8 cellular contexts compared by ENCODE assay signal in the genomic region with DNA sequence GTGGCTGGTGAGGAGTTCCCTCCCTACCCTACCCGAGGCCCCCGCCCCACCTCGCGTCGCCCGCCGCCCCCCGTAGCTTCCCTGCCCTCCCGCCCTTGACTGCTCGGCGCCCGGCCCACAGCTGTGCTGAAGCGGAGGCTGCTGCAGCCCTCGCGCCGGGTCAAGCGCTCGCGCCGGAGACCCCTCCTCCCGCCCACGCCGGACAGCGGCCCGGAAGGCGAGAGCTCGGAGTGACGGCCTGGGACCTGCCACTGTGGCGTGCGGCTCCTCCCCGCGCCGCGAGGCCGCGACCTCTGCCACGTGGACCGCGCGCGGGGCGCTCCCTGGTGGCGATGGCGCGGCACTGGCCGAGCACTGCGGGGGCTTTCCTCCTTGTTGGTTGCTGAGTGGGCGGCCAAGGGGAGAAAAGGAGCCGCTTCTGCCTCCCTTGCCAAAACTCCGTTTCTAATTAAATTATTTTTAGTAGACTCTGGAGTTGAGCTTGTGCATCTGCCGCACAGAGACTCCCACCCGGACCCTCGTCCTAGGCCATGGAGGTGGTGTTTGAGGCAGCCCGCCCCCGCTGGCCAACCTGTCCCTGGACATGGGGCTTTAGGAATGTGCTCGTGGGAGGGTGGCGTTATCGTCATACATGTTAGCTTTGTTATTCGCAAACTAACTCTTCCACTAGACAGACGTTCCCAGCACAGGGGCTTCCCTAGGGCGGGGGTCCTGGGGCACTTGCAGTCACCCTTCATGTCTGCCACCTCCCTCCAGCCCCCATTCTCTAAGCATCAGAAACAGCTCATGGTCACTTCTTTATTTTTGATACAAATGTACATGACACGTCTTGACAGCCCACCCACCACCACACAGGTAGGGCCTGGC. TPM values are rescaled to one million over a fixed set of nuclear protein-coding genes. Genes with fewer than 3 reads are reported as not detected.
DNase-seq lines count a peak whose midpoint lies in the region; ATAC-seq and TF ChIP-seq lines count a peak whose summit lies in the region.

No MANE protein-coding gene starts in this region.

- POLR2A ChIA-PET in CD8-positive, alpha-beta memory T cell (lab: Charles Lee), result interaction anchor here (0.6 to 1.9 kb wide), 4 partner anchors 9 to 203 kb away, joined by 3 to 6 read pairs (median 4); no protein-coding TSS in a partner anchor

- H3K4me1 ChIP-seq in CD8-positive, alpha-beta memory T cell (ENCODE audit: insufficient read depth, low read length), result peaks cover 6% of the 10 kb centered on the region
- peaks cover 13% of the 10 kb centered on the region for H3K4me1 ChIP-seq in OCI-LY1 (ENCODE audit: insufficient read depth, low read length, severe bottlenecking)
- peaks cover 8% of the 10 kb centered on the region for H3K4me1 ChIP-seq in right cardiac atrium (ENCODE audit: control insufficient read depth, insufficient read depth, low read length)
- H3K4me1 ChIP-seq in skeletal muscle tissue (ENCODE audit: control insufficient read depth in 3 of 3, insufficient read depth in 3 of 3, low read length in 3 of 3), result peaks cover 21 to 36% (median 29%) of the 10 kb centered on the region in 3 donors

- peak overlapping the region in 1 of 7 donors; percentile 36 for H3K4me3 Mint-ChIP-seq in CD8-positive, alpha-beta memory T cell
- no peak overlapping the region for H3K4me3 Mint-ChIP-seq in activated naive CD8-positive, alpha-beta T cell treated with anti-CD3 and anti-CD28 coated beads, Interleukin-2, amount 50 U/mL, for 24 hours

- no peak overlapping the region for H3K27ac ChIP-seq in CD8-positive, alpha-beta memory T cell (ENCODE audit: low read depth, low read length)
- H3K27ac ChIP-seq in OCI-LY1 (ENCODE audit: low read depth, low read length, poor library complexity, severe bottlenecking) (no peak overlapping the region), right cardiac atrium (ENCODE audit: low read length) (no peak overlapping the region), skeletal muscle tissue (ENCODE audit: low read depth, low read length) (no peak overlapping the region)

- no peaks in the 10 kb centered on the region for H3K27me3 ChIP-seq in CD8-positive, alpha-beta memory T cell (ENCODE audit: insufficient read depth, low read length, poor library complexity, severe bottlenecking)
- H3K27me3 ChIP-seq in OCI-LY1 (ENCODE audit: insufficient read depth, low read length) (no peaks in the 10 kb centered on the region), right cardiac atrium (ENCODE audit: control insufficient read depth, insufficient read depth) (no peaks in the 10 kb centered on the region), skeletal muscle tissue (ENCODE audit: control insufficient read depth in 3 of 3, insufficient read depth in 3 of 3, low read length in 3 of 3) (no peaks in the 10 kb centered on the region)

- DNase-seq in CD8-positive, alpha-beta memory T cell, result peak; percentile 34 to 71 (median 51)
- DNase-seq in activated naive CD8-positive, alpha-beta T cell treated with anti-CD3 and anti-CD28 coated beads, Interleukin-2, amount 50 U/mL, for 24 hours, result peak; percentile 64
- DNase-seq in right cardiac atrium, result peak; percentile 81 to 91 (median 90)

- H3K9me2 ChIP-seq in OCI-LY1 (ENCODE audit: low read depth, low read length), result no peaks in the 10 kb centered on the region

- no peak overlapping the region for H3K4me3 ChIP-seq in CD8-positive, alpha-beta memory T cell (ENCODE audit: low read length)
- H3K4me3 ChIP-seq in OCI-LY1 (ENCODE audit: low read depth, low read length, poor library complexity, severe bottlenecking), result peak overlapping the region; percentile 34
- peak overlapping the region; percentile 26 for H3K4me3 ChIP-seq in right cardiac atrium (ENCODE audit: low read length)
- H3K4me3 ChIP-seq in skeletal muscle tissue (ENCODE audit: low read length in 3 of 3), result peak overlapping the region in 2 of 3 donors; percentile 40 to 65

- H3K9me3 ChIP-seq in CD8-positive, alpha-beta memory T cell (ENCODE audit: low read length), result no peaks in the 10 kb centered on the region
- H3K9me3 ChIP-seq in OCI-LY1 (ENCODE audit: low read length), result no peaks in the 10 kb centered on the region
- H3K9me3 ChIP-seq in right cardiac atrium (ENCODE audit: control insufficient read depth, low read length), result no peaks in the 10 kb centered on the region
- H3K9me3 ChIP-seq in skeletal muscle tissue (ENCODE audit: control insufficient read depth in 3 of 3, low read length in 3 of 3), result no peaks in the 10 kb centered on the region

- no peaks in the 10 kb centered on the region for H3F3A ChIP-seq in OCI-LY1 (ENCODE audit: insufficient read depth, low read length)

- peak overlapping the region in 1 of 8 donors; percentile 3 for H3K27ac Mint-ChIP-seq in CD8-positive, alpha-beta memory T cell
- H3K27ac Mint-ChIP-seq in activated naive CD8-positive, alpha-beta T cell treated with anti-CD3 and anti-CD28 coated beads, Interleukin-2, amount 50 U/mL, for 24 hours, result peak overlapping the region; percentile 31

- H3K4me1 Mint-ChIP-seq in CD8-positive, alpha-beta memory T cell, result peaks cover 13 to 22% (median 16%) of the 10 kb centered on the region in 3 donors
- H3K4me1 Mint-ChIP-seq in activated naive CD8-positive, alpha-beta T cell treated with anti-CD3 and anti-CD28 coated beads, Interleukin-2, amount 50 U/mL, for 24 hours, result peaks cover 16% of the 10 kb centered on the region

- no peak for ATAC-seq in activated naive CD8-positive, alpha-beta T cell treated with anti-CD3 and anti-CD28 coated beads, Interleukin-2, amount 50 U/mL, for 24 hours
- ATAC-seq in right cardiac atrium, result peak; percentile 63 to 65
- ATAC-seq in GM18867 (IDR thresholded peaks at IDR 0.05; ENCODE audit: unreplicated experiment), result no peak
- ATAC-seq in GM19463 (IDR thresholded peaks at IDR 0.05; ENCODE audit: unreplicated experiment), result no peak
- no peak for ATAC-seq in HG02623 (IDR thresholded peaks at IDR 0.05; ENCODE audit: unreplicated experiment)

- H3K27me3 Mint-ChIP-seq in CD8-positive, alpha-beta memory T cell, result no peaks in the 10 kb centered on the region
- H3K27me3 Mint-ChIP-seq in activated naive CD8-positive, alpha-beta T cell treated with anti-CD3 and anti-CD28 coated beads, Interleukin-2, amount 50 U/mL, for 24 hours, result no peaks in the 10 kb centered on the region

- peak; percentile 60 for TF ChIP-seq CTCF in OCI-LY1 (IDR thresholded peaks at IDR 0.05; ENCODE audit: low read length)

- H3K4me2 ChIP-seq in OCI-LY1 (ENCODE audit: low read length), result peak overlapping the region; percentile 48

- H3K36me3 Mint-ChIP-seq in CD8-positive, alpha-beta memory T cell, result peaks cover 0 to 48% (median 0%) of the 10 kb centered on the region in 3 donors
- peaks cover 11% of the 10 kb centered on the region for H3K36me3 Mint-ChIP-seq in activated naive CD8-positive, alpha-beta T cell treated with anti-CD3 and anti-CD28 coated beads, Interleukin-2, amount 50 U/mL, for 24 hours (ENCODE audit: low read depth)

- peaks cover 1% of the 10 kb centered on the region for H3K36me3 ChIP-seq in CD8-positive, alpha-beta memory T cell (ENCODE audit: insufficient read depth, low read length)
- H3K36me3 ChIP-seq in OCI-LY1 (ENCODE audit: insufficient read depth, low read length) (peaks cover 48% of the 10 kb centered on the region; the same call in 1 of the 2 replicates), skeletal muscle tissue (ENCODE audit: control insufficient read depth in 3 of 3, insufficient read depth in 3 of 3, low read length in 3 of 3) (peaks cover 36 to 40% (median 38%) of the 10 kb centered on the region in 3 donors)

- CTCF ChIA-PET in CD8-positive, alpha-beta memory T cell (lab: Charles Lee), result interaction anchor here (0.6 to 26.2 kb wide), 13 partner anchors 7 to 206 kb away, joined by 3 to 436 read pairs (median 6); a partner anchor contains a TSS

- 13% methylated on average over 62 of the region's 62 CpGs for WGBS in right cardiac atrium

- H3K9ac ChIP-seq in OCI-LY1 (ENCODE audit: low read length) (peak overlapping the region; percentile 10; the same call in 1 of the 2 replicates), skeletal muscle tissue (ENCODE audit: low read depth in 1 of 3, low read length in 3 of 3) (peak overlapping the region in 1 of 3 donors; percentile 64)

- intact Hi-C loops in right cardiac atrium (cut with DNase I), result no loop called here

- H2AFZ ChIP-seq in OCI-LY1 (ENCODE audit: low read length), result no peak overlapping the region

- no peaks in the 10 kb centered on the region for H3K9me3 Mint-ChIP-seq in CD8-positive, alpha-beta memory T cell
- no peaks in the 10 kb centered on the region for H3K9me3 Mint-ChIP-seq in activated naive CD8-positive, alpha-beta T cell treated with anti-CD3 and anti-CD28 coated beads, Interleukin-2, amount 50 U/mL, for 24 hours

- H3K79me2 ChIP-seq in OCI-LY1 (ENCODE audit: insufficient read depth, low read length), result no peaks in the 10 kb centered on the region

- no peaks in the 10 kb centered on the region for H4K20me1 ChIP-seq in OCI-LY1 (ENCODE audit: insufficient read depth, low read length)

RNA-seq across cellular contexts. Expression of a gene that starts 4.4 kb away (rescaled TPM):
- total RNA-seq in CD8-positive, alpha-beta memory T cell, result 10 to 100 TPM; 71.3 to 75.5 TPM
- polyA plus RNA-seq in CD8-positive, alpha-beta memory T cell, result 33.1 TPM
- total RNA-seq in right cardiac atrium (10 to 100 TPM; 30.6 to 45.3 (median 38.3) TPM), skeletal muscle tissue (26.1 TPM)
- 53.0 TPM for polyA plus RNA-seq in right cardiac atrium

RNA-seq across cellular contexts. Expression of a gene that starts 6.1 kb away (rescaled TPM):
- total RNA-seq in CD8-positive, alpha-beta memory T cell, result 10 to 100 TPM; 18.3 to 19.3 TPM
- 22.6 TPM for polyA plus RNA-seq in CD8-positive, alpha-beta memory T cell
- total RNA-seq in right cardiac atrium, result 1 to 10 TPM; 6.6 to 7.5 (median 7.3) TPM
- 5.2 TPM for polyA plus RNA-seq in right cardiac atrium
- 5.2 TPM for total RNA-seq in skeletal muscle tissue

RNA-seq across cellular contexts. Expression of a gene that starts 16.5 kb away (rescaled TPM):
- 10 to 100 TPM; 69.7 to 69.8 TPM for total RNA-seq in CD8-positive, alpha-beta memory T cell
- 25.7 TPM for polyA plus RNA-seq in CD8-positive, alpha-beta memory T cell
- total RNA-seq in right cardiac atrium (10 to 100 TPM; 31.4 to 37.8 (median 34.8) TPM), skeletal muscle tissue (11.0 TPM)
- polyA plus RNA-seq in right cardiac atrium, result 25.5 TPM

RNA-seq across cellular contexts. Expression of a gene that starts 20.0 kb away (rescaled TPM):
- 10 to 100 TPM; 20.8 to 21.8 TPM for total RNA-seq in CD8-positive, alpha-beta memory T cell
- 0.35 TPM for polyA plus RNA-seq in CD8-positive, alpha-beta memory T cell
- 10 to 100 TPM in 1 of 4 donors, 1 to 10 TPM in 3; 5.4 to 11.0 (median 7.4) TPM for total RNA-seq in right cardiac atrium
- polyA plus RNA-seq in right cardiac atrium, result 5.0 TPM
- total RNA-seq in skeletal muscle tissue, result 9.4 TPM

RNA-seq across cellular contexts. Expression of a gene that starts 49.8 kb away (rescaled TPM):
- 1 to 10 TPM; 2.5 to 2.9 TPM for total RNA-seq in CD8-positive, alpha-beta memory T cell
- polyA plus RNA-seq in CD8-positive, alpha-beta memory T cell, result 0.17 TPM
- 100 to 1,000 TPM in 3 of 4 donors, 10 to 100 TPM in 1; 93.5 to 148 (median 113) TPM for total RNA-seq in right cardiac atrium
- 98.5 TPM for polyA plus RNA-seq in right cardiac atrium
- 43.3 TPM for total RNA-seq in skeletal muscle tissue

Comparison
In these comparisons a context has a peak if more than half of its experiments do, and no peak if none do; other contexts are left out.
1. ATAC-seq: peak in right cardiac atrium (2 of 2); none in activated naive CD8-positive, alpha-beta T cell treated with anti-CD3 and anti-CD28 coated beads, Interleukin-2, amount 50 U/mL, for 24 hours (single experiment), GM18867 (single experiment), GM19463 (single experiment) and HG02623 (single experiment).
2. Peak in every context shown above with its lines, with median percentiles within 50 percentile points of each other: DNase-seq.